In the genomic region with DNA sequence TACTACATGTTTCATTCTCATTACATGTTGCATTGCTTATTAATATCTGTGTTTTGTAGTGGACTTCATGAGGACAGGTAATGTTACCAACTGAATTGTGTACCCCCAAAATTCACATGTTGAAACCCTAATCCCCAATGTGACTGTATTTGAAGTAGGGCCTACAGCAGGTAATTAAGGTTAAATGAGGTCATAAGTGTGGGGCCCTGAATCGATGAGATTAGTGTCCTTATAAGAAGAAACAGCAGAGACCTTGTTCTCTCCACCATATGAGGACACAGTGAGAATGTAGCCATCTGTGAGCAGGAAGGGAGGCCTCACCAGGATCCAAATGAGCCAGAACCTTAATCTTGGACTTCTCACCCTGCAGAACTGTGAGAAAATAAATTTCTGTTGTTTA, we compare ENCODE assay signal across 1 cellular context.
TF ChIP-seq lines count a peak whose summit lies in the region.

No MANE protein-coding gene starts in this region.

TF ChIP-seq in GM12878, 131 proteins besides CTCF, POLR2A, EP300 and RAD21:
- TF ChIP-seq ZSCAN29 (IDR thresholded peaks at IDR 0.05) (no peak), CHD1 (IDR thresholded peaks at IDR 0.05; ENCODE audit: low read depth, low read length) (no peak), SMC3 (IDR thresholded peaks at IDR 0.05; ENCODE audit: borderline replicate concordance, low read length) (no peak), IKZF1 (conservative IDR thresholded peaks at IDR 0.05) (no peak), ZNF384 (IDR thresholded peaks at IDR 0.05; ENCODE audit: borderline replicate concordance, low read depth, low read length) (no peak), ZZZ3 (IDR thresholded peaks at IDR 0.05; ENCODE audit: control insufficient read depth, insufficient read length, low read depth) (no peak), EED (IDR thresholded peaks at IDR 0.05; ENCODE audit: low read depth) (no peak), TCF12 (IDR thresholded peaks at IDR 0.05; ENCODE audit: low read depth, low read length) (no peak), SPI1 (IDR thresholded peaks at IDR 0.05; ENCODE audit: borderline replicate concordance, insufficient read depth, low read depth, low read length) (no peak)
- TF ChIP-seq, protein P1, sequence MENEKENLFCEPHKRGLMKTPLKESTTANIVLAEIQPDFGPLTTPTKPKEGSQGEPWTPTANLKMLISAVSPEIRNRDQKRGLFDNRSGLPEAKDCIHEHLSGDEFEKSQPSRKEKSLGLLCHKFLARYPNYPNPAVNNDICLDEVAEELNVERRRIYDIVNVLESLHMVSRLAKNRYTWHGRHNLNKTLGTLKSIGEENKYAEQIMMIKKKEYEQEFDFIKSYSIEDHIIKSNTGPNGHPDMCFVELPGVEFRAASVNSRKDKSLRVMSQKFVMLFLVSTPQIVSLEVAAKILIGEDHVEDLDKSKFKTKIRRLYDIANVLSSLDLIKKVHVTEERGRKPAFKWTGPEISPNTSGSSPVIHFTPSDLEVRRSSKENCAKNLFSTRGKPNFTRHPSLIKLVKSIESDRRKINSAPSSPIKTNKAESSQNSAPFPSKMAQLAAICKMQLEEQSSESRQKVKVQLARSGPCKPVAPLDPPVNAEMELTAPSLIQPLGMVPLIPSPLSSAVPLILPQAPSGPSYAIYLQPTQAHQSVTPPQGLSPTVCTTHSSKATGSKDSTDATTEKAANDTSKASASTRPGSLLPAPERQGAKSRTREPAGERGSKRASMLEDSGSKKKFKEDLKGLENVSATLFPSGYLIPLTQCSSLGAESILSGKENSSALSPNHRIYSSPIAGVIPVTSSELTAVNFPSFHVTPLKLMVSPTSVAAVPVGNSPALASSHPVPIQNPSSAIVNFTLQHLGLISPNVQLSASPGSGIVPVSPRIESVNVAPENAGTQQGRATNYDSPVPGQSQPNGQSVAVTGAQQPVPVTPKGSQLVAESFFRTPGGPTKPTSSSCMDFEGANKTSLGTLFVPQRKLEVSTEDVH (IDR thresholded peaks at IDR 0.05; ENCODE audit: low read depth, partially characterized antibody) = no peak
- TF ChIP-seq, protein P2, sequence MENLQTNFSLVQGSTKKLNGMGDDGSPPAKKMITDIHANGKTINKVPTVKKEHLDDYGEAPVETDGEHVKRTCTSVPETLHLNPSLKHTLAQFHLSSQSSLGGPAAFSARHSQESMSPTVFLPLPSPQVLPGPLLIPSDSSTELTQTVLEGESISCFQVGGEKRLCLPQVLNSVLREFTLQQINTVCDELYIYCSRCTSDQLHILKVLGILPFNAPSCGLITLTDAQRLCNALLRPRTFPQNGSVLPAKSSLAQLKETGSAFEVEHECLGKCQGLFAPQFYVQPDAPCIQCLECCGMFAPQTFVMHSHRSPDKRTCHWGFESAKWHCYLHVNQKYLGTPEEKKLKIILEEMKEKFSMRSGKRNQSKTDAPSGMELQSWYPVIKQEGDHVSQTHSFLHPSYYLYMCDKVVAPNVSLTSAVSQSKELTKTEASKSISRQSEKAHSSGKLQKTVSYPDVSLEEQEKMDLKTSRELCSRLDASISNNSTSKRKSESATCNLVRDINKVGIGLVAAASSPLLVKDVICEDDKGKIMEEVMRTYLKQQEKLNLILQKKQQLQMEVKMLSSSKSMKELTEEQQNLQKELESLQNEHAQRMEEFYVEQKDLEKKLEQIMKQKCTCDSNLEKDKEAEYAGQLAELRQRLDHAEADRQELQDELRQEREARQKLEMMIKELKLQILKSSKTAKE (IDR thresholded peaks at IDR 0.05; ENCODE audit: low read depth, poor library complexity, severe bottlenecking) = no peak
- TF ChIP-seq, protein P3, sequence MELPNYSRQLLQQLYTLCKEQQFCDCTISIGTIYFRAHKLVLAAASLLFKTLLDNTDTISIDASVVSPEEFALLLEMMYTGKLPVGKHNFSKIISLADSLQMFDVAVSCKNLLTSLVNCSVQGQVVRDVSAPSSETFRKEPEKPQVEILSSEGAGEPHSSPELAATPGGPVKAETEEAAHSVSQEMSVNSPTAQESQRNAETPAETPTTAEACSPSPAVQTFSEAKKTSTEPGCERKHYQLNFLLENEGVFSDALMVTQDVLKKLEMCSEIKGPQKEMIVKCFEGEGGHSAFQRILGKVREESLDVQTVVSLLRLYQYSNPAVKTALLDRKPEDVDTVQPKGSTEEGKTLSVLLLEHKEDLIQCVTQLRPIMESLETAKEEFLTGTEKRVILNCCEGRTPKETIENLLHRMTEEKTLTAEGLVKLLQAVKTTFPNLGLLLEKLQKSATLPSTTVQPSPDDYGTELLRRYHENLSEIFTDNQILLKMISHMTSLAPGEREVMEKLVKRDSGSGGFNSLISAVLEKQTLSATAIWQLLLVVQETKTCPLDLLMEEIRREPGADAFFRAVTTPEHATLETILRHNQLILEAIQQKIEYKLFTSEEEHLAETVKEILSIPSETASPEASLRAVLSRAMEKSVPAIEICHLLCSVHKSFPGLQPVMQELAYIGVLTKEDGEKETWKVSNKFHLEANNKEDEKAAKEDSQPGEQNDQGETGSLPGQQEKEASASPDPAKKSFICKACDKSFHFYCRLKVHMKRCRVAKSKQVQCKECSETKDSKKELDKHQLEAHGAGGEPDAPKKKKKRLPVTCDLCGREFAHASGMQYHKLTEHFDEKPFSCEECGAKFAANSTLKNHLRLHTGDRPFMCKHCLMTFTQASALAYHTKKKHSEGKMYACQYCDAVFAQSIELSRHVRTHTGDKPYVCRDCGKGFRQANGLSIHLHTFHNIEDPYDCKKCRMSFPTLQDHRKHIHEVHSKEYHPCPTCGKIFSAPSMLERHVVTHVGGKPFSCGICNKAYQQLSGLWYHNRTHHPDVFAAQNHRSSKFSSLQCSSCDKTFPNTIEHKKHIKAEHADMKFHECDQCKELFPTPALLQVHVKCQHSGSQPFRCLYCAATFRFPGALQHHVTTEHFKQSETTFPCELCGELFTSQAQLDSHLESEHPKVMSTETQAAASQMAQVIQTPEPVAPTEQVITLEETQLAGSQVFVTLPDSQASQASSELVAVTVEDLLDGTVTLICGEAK (IDR thresholded peaks at IDR 0.05; ENCODE audit: borderline replicate concordance) = no peak
- TF ChIP-seq, protein P4, sequence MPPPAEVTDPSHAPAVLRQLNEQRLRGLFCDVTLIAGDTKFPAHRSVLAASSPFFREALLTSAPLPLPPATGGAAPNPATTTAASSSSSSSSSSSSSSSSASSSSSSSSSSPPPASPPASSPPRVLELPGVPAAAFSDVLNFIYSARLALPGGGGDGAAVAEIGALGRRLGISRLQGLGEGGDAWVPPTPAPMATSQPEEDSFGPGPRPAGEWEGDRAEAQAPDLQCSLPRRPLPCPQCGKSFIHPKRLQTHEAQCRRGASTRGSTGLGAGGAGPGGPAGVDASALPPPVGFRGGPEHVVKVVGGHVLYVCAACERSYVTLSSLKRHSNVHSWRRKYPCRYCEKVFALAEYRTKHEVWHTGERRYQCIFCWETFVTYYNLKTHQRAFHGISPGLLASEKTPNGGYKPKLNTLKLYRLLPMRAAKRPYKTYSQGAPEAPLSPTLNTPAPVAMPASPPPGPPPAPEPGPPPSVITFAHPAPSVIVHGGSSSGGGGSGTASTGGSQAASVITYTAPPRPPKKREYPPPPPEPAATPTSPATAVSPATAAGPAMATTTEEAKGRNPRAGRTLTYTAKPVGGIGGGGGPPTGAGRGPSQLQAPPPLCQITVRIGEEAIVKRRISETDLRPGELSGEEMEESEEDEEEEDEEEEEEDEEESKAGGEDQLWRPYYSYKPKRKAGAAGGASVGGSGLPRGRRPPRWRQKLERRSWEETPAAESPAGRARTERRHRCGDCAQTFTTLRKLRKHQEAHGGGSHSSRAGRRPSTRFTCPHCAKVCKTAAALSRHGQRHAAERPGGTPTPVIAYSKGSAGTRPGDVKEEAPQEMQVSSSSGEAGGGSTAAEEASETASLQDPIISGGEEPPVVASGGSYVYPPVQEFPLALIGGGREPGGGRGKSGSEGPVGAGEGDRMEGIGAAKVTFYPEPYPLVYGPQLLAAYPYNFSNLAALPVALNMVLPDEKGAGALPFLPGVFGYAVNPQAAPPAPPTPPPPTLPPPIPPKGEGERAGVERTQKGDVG (CRISPR knock-in tag; IDR thresholded peaks at IDR 0.05) = no peak
- TF ChIP-seq, protein P5, sequence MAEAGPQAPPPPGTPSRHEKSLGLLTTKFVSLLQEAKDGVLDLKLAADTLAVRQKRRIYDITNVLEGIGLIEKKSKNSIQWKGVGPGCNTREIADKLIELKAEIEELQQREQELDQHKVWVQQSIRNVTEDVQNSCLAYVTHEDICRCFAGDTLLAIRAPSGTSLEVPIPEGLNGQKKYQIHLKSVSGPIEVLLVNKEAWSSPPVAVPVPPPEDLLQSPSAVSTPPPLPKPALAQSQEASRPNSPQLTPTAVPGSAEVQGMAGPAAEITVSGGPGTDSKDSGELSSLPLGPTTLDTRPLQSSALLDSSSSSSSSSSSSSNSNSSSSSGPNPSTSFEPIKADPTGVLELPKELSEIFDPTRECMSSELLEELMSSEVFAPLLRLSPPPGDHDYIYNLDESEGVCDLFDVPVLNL (IDR thresholded peaks at IDR 0.05; ENCODE audit: low read depth, low read length) = no peak
